ENCODE assay signal across 13 cellular contexts in genomic region chr6:31216208-31216898, GRCh38. TPM values are rescaled to one million over a fixed set of nuclear protein-coding genes. Genes with fewer than 3 reads are reported as not detected.
DNase-seq lines count a peak whose midpoint lies in the region; FAIRE-seq and TF ChIP-seq lines count a peak whose summit lies in the region.
"Had no signal": no experiment of that assay in that cellular context is flagged by ENCODE, and none has a peak within 500 bp of the region (broad histone marks: within the 10 kb centered on the region; RNA-seq: fewer than 3 reads in every experiment).

No MANE protein-coding gene starts in this region.

- TF ChIP-seq CTCF in epithelial cell of esophagus (IDR thresholded peaks at IDR 0.05; ENCODE audit: insufficient read depth, low read depth, low read length, missing control alignments) (no peak), neutrophil (IDR thresholded peaks at IDR 0.05) (no peak), suprapubic skin (IDR thresholded peaks at IDR 0.05) (no peak)

- POLR2A ChIA-PET in activated CD4-positive, alpha-beta memory T cell treated with anti-CD3 and anti-CD28 coated beads, Interleukin-2, amount 10 ng/mL, durations not matched to agents 7 days and 5 days (lab: Charles Lee): no interaction called here

- peaks cover 6% of the 10 kb centered on the region for H3K27me3 Mint-ChIP-seq in activated CD4-positive, alpha-beta memory T cell treated with anti-CD3 and anti-CD28 coated beads, Interleukin-2, amount 10 ng/mL, durations not matched to agents 7 days and 5 days
- H3K27me3 Mint-ChIP-seq: stimulated activated naive CD8-positive, alpha-beta T cell treated with anti-CD3 and anti-CD28 coated beads, Interleukin-15, amount 100 ng/mL, for 72 hours had no signal

- DNase-seq in GM12891 (ENCODE audit: insufficient read length, low spot score): no peak
- peak; percentile 84 for DNase-seq in NOMO-1 treated with DMSO at 0.1 percent for 48 hours (lab: John Stamatoyannopoulos, UW; ENCODE audit: unreplicated experiment)
- peak; percentile 79 for DNase-seq in epithelial cell of esophagus (ENCODE audit: low read depth)
- DNase-seq in suprapubic skin (ENCODE audit: low spot score in 2 of 2): no peak
- DNase-seq in stimulated activated CD4-positive, alpha-beta T cell treated with anti-CD3 and anti-CD28 coated beads, Interleukin-1b, Interleukin-23, amount 100 ng/mL, for 48 hours: no peak
- no peak for DNase-seq in activated CD4-positive, alpha-beta memory T cell treated with anti-CD3 and anti-CD28 coated beads, Interleukin-2, amount 10 ng/mL, durations not matched to agents 7 days and 5 days
- DNase-seq: activated CD4-positive, alpha-beta T cell treated with anti-CD3 and anti-CD28 coated beads, Interleukin-2, amount 50 U/mL, for 4 hours; DMS79 treated with DMSO at 0.1 percent for 48 hours; MM.1S; SK-N-SH; stimulated activated naive CD8-positive, alpha-beta T cell treated with anti-CD3 and anti-CD28 coated beads, Interleukin-15, amount 100 ng/mL, for 72 hours had no signal

- H3K4me3 Mint-ChIP-seq in activated CD4-positive, alpha-beta memory T cell treated with anti-CD3 and anti-CD28 coated beads, Interleukin-2, amount 10 ng/mL, durations not matched to agents 7 days and 5 days: no peak overlapping the region
- H3K4me3 Mint-ChIP-seq: stimulated activated naive CD8-positive, alpha-beta T cell treated with anti-CD3 and anti-CD28 coated beads, Interleukin-15, amount 100 ng/mL, for 72 hours had no signal

- TF ChIP-seq POLR2A in GM12891 (IDR thresholded peaks at IDR 0.05; ENCODE audit: low read depth, low read length) (no peak), suprapubic skin (IDR thresholded peaks at IDR 0.05) (no peak)

- CTCF ChIA-PET in activated CD4-positive, alpha-beta memory T cell treated with anti-CD3 and anti-CD28 coated beads, Interleukin-2, amount 10 ng/mL, durations not matched to agents 7 days and 5 days (lab: Charles Lee): interaction anchor here (0.7 to 1.0 kb wide), 2 partner anchors 16 to 82 kb away, joined by 3 read pairs; no protein-coding TSS in a partner anchor

- H3K4me1 ChIP-seq in neutrophil (ENCODE audit: control insufficient read depth in 1 of 2, insufficient read depth in 1 of 2, low read depth in 1 of 2, low read length in 1 of 2) (peaks cover 79% of the 10 kb centered on the region in 2 experiments), suprapubic skin (no peaks in the 10 kb centered on the region)

- H3K27me3 ChIP-seq in neutrophil (no peaks in the 10 kb centered on the region), suprapubic skin (no peaks in the 10 kb centered on the region)

- H3K4me3 ChIP-seq in epithelial cell of esophagus (ENCODE audit: low read length) (no peak overlapping the region), neutrophil (ENCODE audit: low read depth in 1 of 2, low read length in 1 of 2) (peak overlapping the region; percentile 49 to 56), suprapubic skin (no peak overlapping the region)

- H3K9me3 ChIP-seq in neutrophil (no peaks in the 10 kb centered on the region), suprapubic skin (no peaks in the 10 kb centered on the region)
- H3K9me3 ChIP-seq: SK-N-SH had no signal

- 78% methylated on average over 7 of the region's 7 CpGs for whole genome bisulfite sequencing in suprapubic skin

- H3K9me3 Mint-ChIP-seq in activated CD4-positive, alpha-beta memory T cell treated with anti-CD3 and anti-CD28 coated beads, Interleukin-2, amount 10 ng/mL, durations not matched to agents 7 days and 5 days: no peaks in the 10 kb centered on the region

- H3K27ac ChIP-seq in neutrophil: peak overlapping the region; percentile 97
- H3K27ac ChIP-seq in suprapubic skin: no peak overlapping the region

- TF ChIP-seq EP300 in suprapubic skin (IDR thresholded peaks at IDR 0.05): no peak

- peak; percentile 45 for FAIRE-seq in GM12891 (lab: Jason Lieb, UNC)

- no peak overlapping the region for H3K27ac Mint-ChIP-seq in activated CD4-positive, alpha-beta memory T cell treated with anti-CD3 and anti-CD28 coated beads, Interleukin-2, amount 10 ng/mL, durations not matched to agents 7 days and 5 days
- H3K27ac Mint-ChIP-seq: stimulated activated naive CD8-positive, alpha-beta T cell treated with anti-CD3 and anti-CD28 coated beads, Interleukin-15, amount 100 ng/mL, for 72 hours had no signal

- H3K36me3 ChIP-seq in neutrophil (no peaks in the 10 kb centered on the region), suprapubic skin (no peaks in the 10 kb centered on the region)

- peaks cover 3% of the 10 kb centered on the region for H3K36me3 Mint-ChIP-seq in activated CD4-positive, alpha-beta memory T cell treated with anti-CD3 and anti-CD28 coated beads, Interleukin-2, amount 10 ng/mL, durations not matched to agents 7 days and 5 days (ENCODE audit: low read depth)

- peaks cover 3% of the 10 kb centered on the region for H3K4me1 Mint-ChIP-seq in activated CD4-positive, alpha-beta memory T cell treated with anti-CD3 and anti-CD28 coated beads, Interleukin-2, amount 10 ng/mL, durations not matched to agents 7 days and 5 days

TF ChIP-seq in GM12891, 5 proteins besides CTCF, POLR2A, EP300 and RAD21:
- no peak for TF ChIP-seq POU2F2 (IDR thresholded peaks at IDR 0.05; ENCODE audit: low read depth, low read length)
- TF ChIP-seq POLR2AphosphoS5 (IDR thresholded peaks at IDR 0.05; ENCODE audit: low read depth, low read length): no peak
- TF ChIP-seq SPI1 (IDR thresholded peaks at IDR 0.05; ENCODE audit: low read depth, low read length): no peak
- no peak for TF ChIP-seq TAF1 (IDR thresholded peaks at IDR 0.05; ENCODE audit: low read depth, low read length)
- no peak for TF ChIP-seq PAX5 (IDR thresholded peaks at IDR 0.05; ENCODE audit: insufficient read depth, low read length, severe bottlenecking)

RNA-seq across cellular contexts. Expression of gene POU5F1, which starts 45.9 kb away (rescaled TPM):
- polyA plus RNA-seq in GM12891 (2012; ENCODE audit: low read depth, missing spikeins): 5.1 TPM
- total RNA-seq in suprapubic skin: 10 to 100 TPM in 1 of 4 donors, 1 to 10 TPM in 2, under 1 TPM in 1; 0.85 to 13.0 (median 7.7) TPM
- not detected for total RNA-seq in activated CD4-positive, alpha-beta memory T cell treated with anti-CD3 and anti-CD28 coated beads, Interleukin-2, amount 10 ng/mL, durations not matched to agents 7 days and 5 days
- total RNA-seq: NCI-H460 had no signal
- polyA plus RNA-seq: SK-N-SH had no signal

RNA-seq across cellular contexts. Expression of gene HLA-C, which starts 55.5 kb away (rescaled TPM):
- polyA plus RNA-seq in GM12891 (2012; ENCODE audit: low read depth, missing spikeins): 1,176 TPM
- 100 to 1,000 TPM; 106 to 510 (median 336) TPM for total RNA-seq in suprapubic skin
- 1,000 to 10,000 TPM; 1,690 to 1,696 TPM for total RNA-seq in activated CD4-positive, alpha-beta memory T cell treated with anti-CD3 and anti-CD28 coated beads, Interleukin-2, amount 10 ng/mL, durations not matched to agents 7 days and 5 days

RNA-seq across cellular contexts. Expression of gene TCF19, which starts 58.0 kb away (rescaled TPM):
- polyA plus RNA-seq in GM12891 (2012; ENCODE audit: low read depth, missing spikeins): 39.2 TPM
- 10 to 100 TPM; 14.8 to 24.3 (median 23.8) TPM for total RNA-seq in suprapubic skin
- total RNA-seq in activated CD4-positive, alpha-beta memory T cell treated with anti-CD3 and anti-CD28 coated beads, Interleukin-2, amount 10 ng/mL, durations not matched to agents 7 days and 5 days: 10 to 100 TPM; 78.9 to 80.7 TPM

RNA-seq across cellular contexts. Expression of gene CCHCR1, which starts 58.8 kb away (rescaled TPM):
- 28.3 TPM for polyA plus RNA-seq in GM12891 (2012; ENCODE audit: low read depth, missing spikeins)
- total RNA-seq in suprapubic skin: 10 to 100 TPM; 10.7 to 33.4 (median 16.5) TPM
- total RNA-seq in activated CD4-positive, alpha-beta memory T cell treated with anti-CD3 and anti-CD28 coated beads, Interleukin-2, amount 10 ng/mL, durations not matched to agents 7 days and 5 days: 10 to 100 TPM; 36.1 to 36.7 TPM

Comparison
In these comparisons a context has a peak if more than half of its experiments do, and no peak if none do; other contexts are left out.
1. DNase-seq: peak in NOMO-1 treated with DMSO at 0.1 percent for 48 hours (single experiment) and epithelial cell of esophagus (single experiment); none in GM12891 (single experiment), suprapubic skin (0 of 2), stimulated activated CD4-positive, alpha-beta T cell treated with anti-CD3 and anti-CD28 coated beads, Interleukin-1b, Interleukin-23, amount 100 ng/mL, for 48 hours (single experiment) and activated CD4-positive, alpha-beta memory T cell treated with anti-CD3 and anti-CD28 coated beads, Interleukin-2, amount 10 ng/mL, durations not matched to agents 7 days and 5 days (single experiment).
2. H3K4me3 ChIP-seq: peak in neutrophil (2 of 2); none in epithelial cell of esophagus (single experiment) and suprapubic skin (single experiment).